In genomic region chrX:36867143-36867542, GRCh38 we compare ENCODE assay signal across 8 cellular contexts.
DNase-seq lines count a peak whose midpoint lies in the region; ATAC-seq and TF ChIP-seq lines count a peak whose summit lies in the region.

No MANE protein-coding gene starts in this region.

- intact Hi-C loops in CD14-positive monocyte (cut with micrococcal nuclease): no loop called here

- TF ChIP-seq CTCF in CD14-positive monocyte (IDR thresholded peaks at IDR 0.05): peak; percentile 47
- peak; percentile 3 for TF ChIP-seq CTCF in cardiac fibroblast (IDR thresholded peaks at IDR 0.05; ENCODE audit: low read depth, low read length)
- TF ChIP-seq CTCF in nephron (IDR thresholded peaks at IDR 0.05; ENCODE audit: unreplicated experiment in 3 of 3): peak; percentile 59 to 67 (median 61)

- H3K9me3 Mint-ChIP-seq in CD14-positive monocyte (peaks cover 0 to 3% (median 0%) of the 10 kb centered on the region in 7 donors), nephron (no peaks in the 10 kb centered on the region)

- H3K27me3 Mint-ChIP-seq in CD14-positive monocyte (ENCODE audit: low read depth in 3 of 3): no peaks in the 10 kb centered on the region
- no peaks in the 10 kb centered on the region for H3K27me3 Mint-ChIP-seq in nephron (ENCODE audit: low read depth)

- ATAC-seq in GM18867 (IDR thresholded peaks at IDR 0.05; ENCODE audit: unreplicated experiment) (peak; percentile 65), HG03354 (IDR thresholded peaks at IDR 0.05; ENCODE audit: poor library complexity, severe bottlenecking, unreplicated experiment) (no peak)

- DNase-seq in CD14-positive monocyte (ENCODE audit: low spot score) (no peak), NCI-H2081 (lab: John Stamatoyannopoulos, UW) (peak; percentile 17 to 50), cardiac fibroblast (ENCODE audit: low read depth in 2 of 2) (peak; percentile 15 to 29), GM19238 (ENCODE audit: insufficient read length, low spot score) (no peak)
- DNase-seq in stimulated activated CD4-positive, alpha-beta T cell treated with anti-CD3 and anti-CD28 coated beads, Interleukin-15, amount 100 ng/mL, for 24 hours: no peak

- H3K4me1 Mint-ChIP-seq in CD14-positive monocyte (no peaks in the 10 kb centered on the region), nephron (no peaks in the 10 kb centered on the region)

- H3K4me3 Mint-ChIP-seq in CD14-positive monocyte (no peak overlapping the region), nephron (no peak overlapping the region)

- H3K36me3 Mint-ChIP-seq in CD14-positive monocyte: no peaks in the 10 kb centered on the region
- no peaks in the 10 kb centered on the region for H3K36me3 Mint-ChIP-seq in nephron (ENCODE audit: low read depth)

- no peak overlapping the region for H3K4me3 ChIP-seq in cardiac fibroblast (replicated peaks in 1 of 2; ENCODE audit: low read depth in 2 of 2, low read length in 2 of 2)

- no peak overlapping the region for H3K27ac Mint-ChIP-seq in CD14-positive monocyte
- no peak overlapping the region for H3K27ac Mint-ChIP-seq in nephron

Comparison
In these comparisons a context has a peak if more than half of its experiments do, and no peak if none do; other contexts are left out.
1. DNase-seq: peak in NCI-H2081 (2 of 2) and cardiac fibroblast (2 of 2); none in CD14-positive monocyte (single experiment), stimulated activated CD4-positive, alpha-beta T cell treated with anti-CD3 and anti-CD28 coated beads, Interleukin-15, amount 100 ng/mL, for 24 hours (single experiment) and GM19238 (single experiment).
2. CTCF ChIP-seq: peak in every context shown above with its lines; median percentile 61 in nephron; 47 in CD14-positive monocyte; 3 in cardiac fibroblast.